Comparison of ENCODE assay signal across 8 cellular contexts in genomic region chr19:17075860-17076538, GRCh38. TPM values are rescaled to one million over a fixed set of nuclear protein-coding genes. Genes with fewer than 3 reads are reported as not detected.
DNase-seq lines count a peak whose midpoint lies in the region; TF ChIP-seq lines count a peak whose summit lies in the region.

No MANE protein-coding gene starts in this region.

- no peaks in the 10 kb centered on the region for H3K9me3 ChIP-seq in ovary

- no peak for DNase-seq in GM12864 (ENCODE audit: low read depth)
- DNase-seq in NCI-H69 (lab: John Stamatoyannopoulos, UW), result peak; percentile 59
- peak; percentile 31 for DNase-seq in activated T-helper 1 cell treated with Interleukin-2 at 50 U/mL for 16 hours (ENCODE audit: low read depth)
- peak; percentile 34 for DNase-seq in fibroblast of villous mesenchyme (ENCODE audit: low read depth)
- DNase-seq in ovary, result peak in 2 of 5 donors; percentile 44 to 48
- no peak for DNase-seq in hippocampal formation (lab: John Stamatoyannopoulos, UW)
- no peak for DNase-seq in GM13976 (ENCODE audit: low spot score)

- no peak for TF ChIP-seq EP300 in ovary (IDR thresholded peaks at IDR 0.05)

- H3K4me3 ChIP-seq in GM12864 (ENCODE audit: low read depth, low read length) (peak overlapping the region; percentile 83), fibroblast of villous mesenchyme (ENCODE audit: low read depth, low read length) (peak overlapping the region; percentile 97), ovary (peak overlapping the region; percentile 57), urinary bladder (ENCODE audit: low read depth, low read length) (peak overlapping the region; percentile 74)

- no peaks in the 10 kb centered on the region for H3K27me3 ChIP-seq in ovary

- TF ChIP-seq POLR2A in ovary (IDR thresholded peaks at IDR 0.05), result no peak

- WGBS in ovary, 3 donors, result 0 to 1% (median 0%) methylated on average over 40 to 44 of the region's 44 CpGs
- WGBS in urinary bladder, result under 1% methylated on average over 44 of the region's 44 CpGs

- H3K36me3 ChIP-seq in ovary (no peaks in the 10 kb centered on the region), urinary bladder (ENCODE audit: insufficient read depth) (no peaks in the 10 kb centered on the region)

- in situ Hi-C loops in GM13976 (cut with MboI; ENCODE audit: low sequenced_read_pairs, unreplicated experiment), result no loop called here

- intact Hi-C loops in ovary (cut with DNase I), result loop anchor here in 2 of 4 donors (10.0 kb wide), 2 partner anchors 59 to 209 kb away; partner anchors contain the start of gene ANKLE1 (in 2 of the 2)

- H3K27ac ChIP-seq in ovary (peak overlapping the region in 1 of 2 donors; percentile 19), urinary bladder (ENCODE audit: low read depth) (peak overlapping the region; percentile 90)

- peaks cover 9% of the 10 kb centered on the region for H3K4me1 ChIP-seq in ovary (ENCODE audit: insufficient read depth)
- no peaks in the 10 kb centered on the region for H3K4me1 ChIP-seq in urinary bladder (ENCODE audit: insufficient read depth)

- TF ChIP-seq CTCF in GM12864 (IDR thresholded peaks at IDR 0.05; ENCODE audit: low read depth, low read length, missing control alignments), result no peak
- no peak for TF ChIP-seq CTCF in fibroblast of villous mesenchyme (IDR thresholded peaks at IDR 0.05; ENCODE audit: insufficient read depth, low read depth, low read length)
- TF ChIP-seq CTCF in ovary (IDR thresholded peaks at IDR 0.05), result no peak
- no peak for TF ChIP-seq CTCF in GM13976 (IDR thresholded peaks at IDR 0.05; ENCODE audit: borderline replicate concordance, control extremely low read depth, extremely low read depth, insufficient read depth, missing control alignments)

RNA-seq across cellular contexts. Expression of gene MYO9B, which starts 0.4 kb away (rescaled TPM):
- 99.3 and 118 TPM in 2 replicates for total RNA-seq in fibroblast of villous mesenchyme
- 10 to 100 TPM; 17.9 to 56.3 (median 38.4) TPM for total RNA-seq in ovary
- 10 to 100 TPM; 25.1 to 34.1 TPM for polyA plus RNA-seq in ovary
- total RNA-seq in urinary bladder, result 24.0 TPM
- polyA plus RNA-seq in urinary bladder, result 55.2 TPM

RNA-seq across cellular contexts. Expression of gene HAUS8, which starts 0.7 kb away (rescaled TPM):
- total RNA-seq in fibroblast of villous mesenchyme (3.5 TPM in 2 replicates), ovary (1 to 10 TPM; 4.3 to 7.0 (median 5.5) TPM), urinary bladder (2.3 TPM)
- polyA plus RNA-seq in ovary (1 to 10 TPM; 4.1 to 7.2 TPM), urinary bladder (6.0 TPM)

RNA-seq across cellular contexts. Expression of gene CPAMD8, which starts 49.4 kb away (rescaled TPM):
- total RNA-seq in fibroblast of villous mesenchyme, result 0.43 and 0.64 TPM in 2 replicates
- 10 to 100 TPM in 1 of 7 donors, 1 to 10 TPM in 6; 5.1 to 13.0 (median 7.9) TPM for total RNA-seq in ovary
- 10 to 100 TPM in 1 of 2 donors, 1 to 10 TPM in 1; 2.4 to 11.4 TPM for polyA plus RNA-seq in ovary
- total RNA-seq in urinary bladder, result 11.3 TPM
- 4.5 TPM for polyA plus RNA-seq in urinary bladder

Comparison
In these comparisons a context has a peak if more than half of its experiments do, and no peak if none do; other contexts are left out.
1. DNase-seq: peak in NCI-H69 (single experiment), activated T-helper 1 cell treated with Interleukin-2 at 50 U/mL for 16 hours (single experiment) and fibroblast of villous mesenchyme (single experiment); none in GM12864 (single experiment), hippocampal formation (0 of 2) and GM13976 (single experiment).
2. Peak in every context shown above with its lines, with median percentiles within 50 percentile points of each other: H3K4me3 ChIP-seq.